ENCODE assay signal across 16 cellular contexts in genomic region chr15:66147440-66147839, GRCh38.
"Had no signal": no experiment of that assay in that cellular context is flagged by ENCODE, and none has a peak within 500 bp of the region (broad histone marks: within the 10 kb centered on the region; RNA-seq: fewer than 3 reads in every experiment).

No MANE protein-coding gene starts in this region.

- H3K9me3 ChIP-seq: lower lobe of right lung, right lobe of liver, transverse colon, upper lobe of right lung, uterus had no signal

- H3K27ac ChIP-seq: lower lobe of right lung, parathyroid adenoma, right lobe of liver, transverse colon, upper lobe of right lung, uterus had no signal

- H3K4me3 ChIP-seq: lower lobe of right lung, right lobe of liver, transverse colon, upper lobe of right lung, uterus had no signal

- H3K4me1 ChIP-seq: lower lobe of right lung, parathyroid adenoma, right lobe of liver, transverse colon, upper lobe of right lung, uterus had no signal

- H3K27me3 ChIP-seq: right lobe of liver, transverse colon, upper lobe of right lung, uterus had no signal

- H3K36me3 ChIP-seq: lower lobe of right lung, right lobe of liver, transverse colon, upper lobe of right lung, uterus had no signal

- H3K79me2 ChIP-seq: parathyroid adenoma had no signal

- DNase-seq: cortex of kidney; effector CD4-positive, alpha-beta T cell; hypothalamus; left ventricle myocardium superior; lower lobe of right lung; natural killer cell; occipital lobe; right lobe of liver; small intestine; stimulated activated CD4-positive, alpha-beta T cell treated with anti-CD3 and anti-CD28 coated beads, Interleukin-15, amount 100 ng/mL, for 24 hours; stimulated activated CD4-positive, alpha-beta T cell treated with anti-CD3 and anti-CD28 coated beads, Interleukin-2, amount 100 ng/mL, for 48 hours; stimulated activated naive B cell treated with anti-CD40 and anti-IgM and Interleukin-4, amounts not matched to agents 10 μg/mL and 1 μg/mL and 100 μg/mL, for 72 hours; transverse colon; upper lobe of right lung; uterus had no signal

- H2AFZ ChIP-seq: parathyroid adenoma had no signal
